In genomic region chr1:53685272-53686051, GRCh38 we compare ENCODE assay signal across 1 cellular context.
TF ChIP-seq lines count a peak whose summit lies in the region.

No MANE protein-coding gene starts in this region.

TF ChIP-seq in SK-N-SH, 30 proteins besides CTCF, POLR2A, EP300 and RAD21 (continued from another document):
- no peak for TF ChIP-seq ZBTB33 (IDR thresholded peaks at IDR 0.05; ENCODE audit: borderline replicate concordance, low read depth)
- TF ChIP-seq USF1 (IDR thresholded peaks at IDR 0.05; ENCODE audit: borderline replicate concordance, low read depth): no peak
- TF ChIP-seq GATA2 (CRISPR knock-in tag; IDR thresholded peaks at IDR 0.05): no peak
- no peak for TF ChIP-seq EZH2phosphoT487 (IDR thresholded peaks at IDR 0.05; ENCODE audit: borderline replicate concordance, low read depth)
- TF ChIP-seq NFIC (IDR thresholded peaks at IDR 0.05; ENCODE audit: borderline replicate concordance): no peak
- TF ChIP-seq REST (IDR thresholded peaks at IDR 0.05; ENCODE audit: low read depth, low read length): no peak
TF ChIP-seq in SK-N-SH: peak in this region for 0.
